1 cellular context compared by ENCODE assay signal in genomic region chr14:53032838-53033390, GRCh38.
TF ChIP-seq lines count a peak whose summit lies in the region.

No MANE protein-coding gene starts in this region.

TF ChIP-seq in HepG2, 621 proteins besides CTCF, POLR2A, EP300 and RAD21 (continued from another document):
- TF ChIP-seq ARID3A (IDR thresholded peaks at IDR 0.05; ENCODE audit: low read depth, low read length) (no peak), ELF3 (CRISPR knock-in tag; IDR thresholded peaks at IDR 0.05) (no peak), GPN1 (CRISPR knock-in tag; IDR thresholded peaks at IDR 0.05; ENCODE audit: borderline replicate concordance) (no peak), ZNF17 (CRISPR knock-in tag; IDR thresholded peaks at IDR 0.05) (no peak), BCL6 (CRISPR knock-in tag; IDR thresholded peaks at IDR 0.05) (peak; percentile 28; the same call in 1 of the 2 replicates)
